Comparison of ENCODE assay signal across 1 cellular context in the genomic region with DNA sequence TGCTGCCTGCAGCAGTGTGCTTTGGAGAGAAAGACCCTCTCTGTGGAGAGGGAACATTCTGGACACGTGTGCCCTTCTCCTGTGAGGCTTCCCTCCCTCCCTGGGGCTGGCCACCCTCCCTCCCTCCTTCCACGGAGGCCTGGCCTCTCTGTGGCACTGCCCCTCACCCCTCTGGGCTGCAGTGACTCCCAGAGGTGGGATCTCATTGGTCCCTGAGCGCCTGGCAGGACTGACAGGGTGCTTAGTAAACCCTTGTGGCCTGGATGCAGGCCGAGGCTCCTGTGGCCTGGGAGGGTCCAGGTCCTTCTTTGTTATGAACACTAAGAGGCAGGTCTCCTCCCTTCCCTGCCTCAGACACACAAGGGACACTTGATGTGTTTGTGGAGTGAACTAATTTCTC.
TF ChIP-seq lines count a peak whose summit lies in the region.

No MANE protein-coding gene starts in this region.

TF ChIP-seq in SK-N-SH, 30 proteins besides CTCF, POLR2A, EP300 and RAD21 (continued from another document):
- TF ChIP-seq, protein P1, sequence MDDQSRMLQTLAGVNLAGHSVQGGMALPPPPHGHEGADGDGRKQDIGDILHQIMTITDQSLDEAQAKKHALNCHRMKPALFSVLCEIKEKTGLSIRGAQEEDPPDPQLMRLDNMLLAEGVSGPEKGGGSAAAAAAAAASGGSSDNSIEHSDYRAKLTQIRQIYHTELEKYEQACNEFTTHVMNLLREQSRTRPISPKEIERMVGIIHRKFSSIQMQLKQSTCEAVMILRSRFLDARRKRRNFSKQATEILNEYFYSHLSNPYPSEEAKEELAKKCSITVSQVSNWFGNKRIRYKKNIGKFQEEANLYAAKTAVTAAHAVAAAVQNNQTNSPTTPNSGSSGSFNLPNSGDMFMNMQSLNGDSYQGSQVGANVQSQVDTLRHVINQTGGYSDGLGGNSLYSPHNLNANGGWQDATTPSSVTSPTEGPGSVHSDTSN (IDR thresholded peaks at IDR 0.05) = no peak
- TF ChIP-seq, protein P2, sequence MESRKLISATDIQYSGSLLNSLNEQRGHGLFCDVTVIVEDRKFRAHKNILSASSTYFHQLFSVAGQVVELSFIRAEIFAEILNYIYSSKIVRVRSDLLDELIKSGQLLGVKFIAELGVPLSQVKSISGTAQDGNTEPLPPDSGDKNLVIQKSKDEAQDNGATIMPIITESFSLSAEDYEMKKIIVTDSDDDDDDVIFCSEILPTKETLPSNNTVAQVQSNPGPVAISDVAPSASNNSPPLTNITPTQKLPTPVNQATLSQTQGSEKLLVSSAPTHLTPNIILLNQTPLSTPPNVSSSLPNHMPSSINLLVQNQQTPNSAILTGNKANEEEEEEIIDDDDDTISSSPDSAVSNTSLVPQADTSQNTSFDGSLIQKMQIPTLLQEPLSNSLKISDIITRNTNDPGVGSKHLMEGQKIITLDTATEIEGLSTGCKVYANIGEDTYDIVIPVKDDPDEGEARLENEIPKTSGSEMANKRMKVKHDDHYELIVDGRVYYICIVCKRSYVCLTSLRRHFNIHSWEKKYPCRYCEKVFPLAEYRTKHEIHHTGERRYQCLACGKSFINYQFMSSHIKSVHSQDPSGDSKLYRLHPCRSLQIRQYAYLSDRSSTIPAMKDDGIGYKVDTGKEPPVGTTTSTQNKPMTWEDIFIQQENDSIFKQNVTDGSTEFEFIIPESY (IDR thresholded peaks at IDR 0.05; ENCODE audit: borderline replicate concordance, low read depth) = no peak
- no peak for TF ChIP-seq FOSL2 (IDR thresholded peaks at IDR 0.05; ENCODE audit: borderline replicate concordance, low read depth)
